ENCODE assay signal across 7 cellular contexts in the genomic region with DNA sequence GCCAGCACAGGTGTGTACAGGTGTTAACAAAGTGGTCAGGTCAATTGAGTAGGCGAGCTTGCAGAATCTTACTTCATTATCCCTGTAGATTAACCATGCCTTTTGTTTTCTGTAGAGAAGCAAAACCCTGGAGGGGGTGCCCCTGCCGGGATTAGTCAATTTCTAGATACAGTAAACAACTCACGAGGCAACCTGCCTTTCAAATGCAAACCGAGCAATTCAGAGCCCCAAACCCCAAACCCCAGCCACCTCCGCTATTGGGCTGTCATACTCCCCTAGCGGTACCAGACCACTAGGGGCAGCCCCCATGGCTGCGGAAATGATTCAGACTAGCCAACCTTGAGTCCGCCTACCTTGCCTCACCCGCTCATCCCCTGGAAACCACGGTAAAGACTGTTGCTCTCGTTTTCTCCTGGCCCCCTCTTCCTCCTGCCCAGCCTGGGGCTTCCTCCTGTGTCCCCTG.
A peak's percentile ranks its signal among the peaks of the same experiment; 100 is the strongest.
DNase-seq lines count a peak whose midpoint lies in the region; ATAC-seq and TF ChIP-seq lines count a peak whose summit lies in the region.

No MANE protein-coding gene starts in this region.

- H3K36me3 ChIP-seq in mucosa of descending colon (ENCODE audit: low read depth), result no peaks in the 10 kb centered on the region

- H3K9me3 ChIP-seq in mucosa of descending colon, result no peaks in the 10 kb centered on the region

- H3K4me1 Mint-ChIP-seq in activated CD4-positive, alpha-beta memory T cell treated with anti-CD3 and anti-CD28 coated beads for 36 hours (ENCODE audit: low read depth), result peaks cover 22% of the 10 kb centered on the region

- H3K9me3 Mint-ChIP-seq in activated CD4-positive, alpha-beta memory T cell treated with anti-CD3 and anti-CD28 coated beads for 36 hours, result no peaks in the 10 kb centered on the region

- no peak for TF ChIP-seq CTCF in mucosa of descending colon (IDR thresholded peaks at IDR 0.05)

- peaks cover 14% of the 10 kb centered on the region for H3K4me1 ChIP-seq in mucosa of descending colon (ENCODE audit: low read depth)

- intact Hi-C loops in activated CD4-positive, alpha-beta memory T cell treated with anti-CD3 and anti-CD28 coated beads for 36 hours (cut with micrococcal nuclease), result loop anchor here (1.0 to 2.0 kb wide), 5 partner anchors 62 to 289 kb away; a partner anchor contains a TSS
- intact Hi-C loops in mucosa of descending colon (cut with DNase I, micrococcal nuclease), result no loop called here

- H3K4me3 ChIP-seq in mucosa of descending colon, result no peak overlapping the region

- peaks cover 11% of the 10 kb centered on the region for H3K27me3 Mint-ChIP-seq in activated CD4-positive, alpha-beta memory T cell treated with anti-CD3 and anti-CD28 coated beads for 36 hours

- no peak overlapping the region for H3K4me3 Mint-ChIP-seq in activated CD4-positive, alpha-beta memory T cell treated with anti-CD3 and anti-CD28 coated beads for 36 hours

- peak overlapping the region; percentile 29 for H3K27ac Mint-ChIP-seq in activated CD4-positive, alpha-beta memory T cell treated with anti-CD3 and anti-CD28 coated beads for 36 hours

- ATAC-seq in GM19438 (IDR thresholded peaks at IDR 0.05; ENCODE audit: low read depth, unreplicated experiment) (peak; percentile 98), HG03159 (IDR thresholded peaks at IDR 0.05; ENCODE audit: unreplicated experiment) (peak; percentile 99), mucosa of descending colon (peak; percentile 61)

- peak; percentile 95 for DNase-seq in activated CD4-positive, alpha-beta memory T cell treated with anti-CD3 and anti-CD28 coated beads for 36 hours
- DNase-seq in mucosa of descending colon, result peak; percentile 29 to 50 (median 40)
- no peak for DNase-seq in COLO829 (ENCODE audit: low spot score)
- no peak for DNase-seq in Ammon's horn (ENCODE audit: low spot score)
- DNase-seq in amygdala (lab: John Stamatoyannopoulos, UW), result no peak

- CTCF ChIA-PET in activated CD4-positive, alpha-beta memory T cell treated with anti-CD3 and anti-CD28 coated beads for 36 hours (lab: Charles Lee), result no interaction called here

- POLR2A ChIA-PET in activated CD4-positive, alpha-beta memory T cell treated with anti-CD3 and anti-CD28 coated beads for 36 hours (lab: Charles Lee), result interaction anchor here (0.7 to 1.3 kb wide), 2 partner anchors 57 to 170 kb away, joined by 3 to 4 read pairs; no protein-coding TSS in a partner anchor

- H3K36me3 Mint-ChIP-seq in activated CD4-positive, alpha-beta memory T cell treated with anti-CD3 and anti-CD28 coated beads for 36 hours, result no peaks in the 10 kb centered on the region

Comparison
In these comparisons a context has a peak if more than half of its experiments do, and no peak if none do; other contexts are left out.
1. DNase-seq: peak in activated CD4-positive, alpha-beta memory T cell treated with anti-CD3 and anti-CD28 coated beads for 36 hours (single experiment) and mucosa of descending colon (3 of 3); none in COLO829 (single experiment), Ammon's horn (single experiment) and amygdala (0 of 56).
2. Peak in every context shown above with its lines, with median percentiles within 50 percentile points of each other: ATAC-seq.